Comparison of ENCODE assay signal across 10 cellular contexts in genomic region chr3:11514191-11514770, GRCh38.
DNase-seq lines count a peak whose midpoint lies in the region; ATAC-seq and TF ChIP-seq lines count a peak whose summit lies in the region.
"Had no signal": no experiment of that assay in that cellular context is flagged by ENCODE, and none has a peak within 500 bp of the region (broad histone marks: within the 10 kb centered on the region; RNA-seq: fewer than 3 reads in every experiment).

No MANE protein-coding gene starts in this region.

- H3K36me3 ChIP-seq in DND-41 (ENCODE audit: insufficient read depth, low read length): no peaks in the 10 kb centered on the region
- H3K36me3 ChIP-seq in CD8-positive, alpha-beta memory T cell (ENCODE audit: insufficient read depth, low read length): no peaks in the 10 kb centered on the region
- H3K36me3 ChIP-seq in HAP-1 (replicated peaks): no peaks in the 10 kb centered on the region

- H3K4me3 ChIP-seq in DND-41 (ENCODE audit: low read depth in 1 of 2, low read length in 2 of 2) (no peak overlapping the region), HAP-1 (no peak overlapping the region)
- no peak overlapping the region for H3K4me3 ChIP-seq in CD8-positive, alpha-beta memory T cell (ENCODE audit: low read length)

- peaks cover 0 to 4% (median 3%) of the 10 kb centered on the region in 3 donors for H3K4me1 Mint-ChIP-seq in CD8-positive, alpha-beta memory T cell

- H3K9ac ChIP-seq in DND-41 (ENCODE audit: low read depth, low read length): no peak overlapping the region

- CTCF ChIA-PET in RWPE1 (lab: Yijun Ruan, JAX): interaction anchor here (0.5 to 0.7 kb wide), 3 partner anchors 8 to 1040 kb away, joined by 3 to 7 read pairs (median 3); no protein-coding TSS in a partner anchor
- CTCF ChIA-PET in CD8-positive, alpha-beta memory T cell (lab: Charles Lee): no interaction called here

- H3K27me3 Mint-ChIP-seq in CD8-positive, alpha-beta memory T cell: no peaks in the 10 kb centered on the region
- H3K27me3 Mint-ChIP-seq: central memory CD8-positive, alpha-beta T cell had no signal

- H3K9me3 ChIP-seq in DND-41 (ENCODE audit: insufficient read depth, low read length, severe bottlenecking) (no peaks in the 10 kb centered on the region), HAP-1 (no peaks in the 10 kb centered on the region)
- no peaks in the 10 kb centered on the region for H3K9me3 ChIP-seq in CD8-positive, alpha-beta memory T cell (ENCODE audit: low read length)

- no peaks in the 10 kb centered on the region for H4K20me1 ChIP-seq in DND-41 (ENCODE audit: insufficient read depth, low read length)

- H3K27ac ChIP-seq in DND-41 (ENCODE audit: low read length) (no peak overlapping the region), RWPE1 (peak overlapping the region; percentile 68)
- no peak overlapping the region for H3K27ac ChIP-seq in CD8-positive, alpha-beta memory T cell (ENCODE audit: low read depth, low read length)

- ATAC-seq in DND-41 (ENCODE audit: insufficient read depth, low read depth) (peak; percentile 64), GM19455 (IDR thresholded peaks at IDR 0.05; ENCODE audit: unreplicated experiment) (no peak)

- H3K4me2 ChIP-seq in DND-41 (ENCODE audit: insufficient read depth, low read length): no peak overlapping the region

- H3K27me3 ChIP-seq in DND-41 (ENCODE audit: insufficient read depth, low read length, poor library complexity) (no peaks in the 10 kb centered on the region), HAP-1 (ENCODE audit: low read depth) (no peaks in the 10 kb centered on the region)
- H3K27me3 ChIP-seq in CD8-positive, alpha-beta memory T cell (ENCODE audit: insufficient read depth, low read length, poor library complexity, severe bottlenecking): no peaks in the 10 kb centered on the region

- no peak overlapping the region for H2AFZ ChIP-seq in DND-41 (ENCODE audit: low read depth, low read length)

- no peaks in the 10 kb centered on the region for H3K79me2 ChIP-seq in DND-41 (ENCODE audit: insufficient read depth, low read length)

- TF ChIP-seq CTCF in DND-41 (IDR thresholded peaks at IDR 0.05; ENCODE audit: borderline replicate concordance, extremely low read depth, low read length, poor library complexity, severe bottlenecking) (no peak), RWPE1 (conservative IDR thresholded peaks at IDR 0.05; ENCODE audit: low read depth) (no peak; the same call in 1 of the 2 replicates)

- in situ Hi-C loops in HAP-1 (cut with MboI; ENCODE audit: low sequenced_read_pairs): no loop called here

- H3K27ac Mint-ChIP-seq in CD8-positive, alpha-beta memory T cell: no peak overlapping the region

- DNase-seq in DND-41: no peak
- DNase-seq in RWPE1 (ENCODE audit: low spot score): peak; percentile 64
- peak; percentile 88 for DNase-seq in fibroblast of peridontal ligament (ENCODE audit: extremely low read depth)
- DNase-seq in pulmonary artery endothelial cell (ENCODE audit: low read depth, low spot score): peak; percentile 94
- DNase-seq in stimulated activated CD4-positive, alpha-beta T cell treated with anti-CD3 and anti-CD28 coated beads, Interleukin-4, amount 100 ng/mL, for 4 hours: no peak
- DNase-seq in CD8-positive, alpha-beta memory T cell: no peak
- DNase-seq in HAP-1 (ENCODE audit: low spot score in 2 of 2): no peak
- DNase-seq: NCI-H2227 treated with DMSO at 0.1 percent for 48 hours had no signal

- no peaks in the 10 kb centered on the region for H3K9me3 Mint-ChIP-seq in CD8-positive, alpha-beta memory T cell
- H3K9me3 Mint-ChIP-seq: central memory CD8-positive, alpha-beta T cell had no signal

- H3K4me1 ChIP-seq in DND-41 (ENCODE audit: insufficient read depth, low read length) (peaks cover 7% of the 10 kb centered on the region), HAP-1 (peaks cover 7% of the 10 kb centered on the region)
- H3K4me1 ChIP-seq in CD8-positive, alpha-beta memory T cell (ENCODE audit: insufficient read depth, low read length): no peaks in the 10 kb centered on the region

- H3K36me3 Mint-ChIP-seq in CD8-positive, alpha-beta memory T cell: peaks cover 0 to 8% (median 3%) of the 10 kb centered on the region in 3 donors

- no peak overlapping the region for H3K4me3 Mint-ChIP-seq in CD8-positive, alpha-beta memory T cell
- H3K4me3 Mint-ChIP-seq: central memory CD8-positive, alpha-beta T cell had no signal

- POLR2A ChIA-PET in RWPE1 (lab: Yijun Ruan, JAX; ENCODE audit: low non-redundant PET): no interaction called here
- POLR2A ChIA-PET in CD8-positive, alpha-beta memory T cell (lab: Charles Lee): no interaction called here

Comparison
In these comparisons a context has a peak if more than half of its experiments do, and no peak if none do; other contexts are left out.
1. DNase-seq: peak in RWPE1 (single experiment), fibroblast of peridontal ligament (single experiment) and pulmonary artery endothelial cell (single experiment); none in DND-41 (single experiment), stimulated activated CD4-positive, alpha-beta T cell treated with anti-CD3 and anti-CD28 coated beads, Interleukin-4, amount 100 ng/mL, for 4 hours (0 of 2), CD8-positive, alpha-beta memory T cell (0 of 5) and HAP-1 (0 of 2).